ENCODE assay signal across 26 cellular contexts in the genomic region with DNA sequence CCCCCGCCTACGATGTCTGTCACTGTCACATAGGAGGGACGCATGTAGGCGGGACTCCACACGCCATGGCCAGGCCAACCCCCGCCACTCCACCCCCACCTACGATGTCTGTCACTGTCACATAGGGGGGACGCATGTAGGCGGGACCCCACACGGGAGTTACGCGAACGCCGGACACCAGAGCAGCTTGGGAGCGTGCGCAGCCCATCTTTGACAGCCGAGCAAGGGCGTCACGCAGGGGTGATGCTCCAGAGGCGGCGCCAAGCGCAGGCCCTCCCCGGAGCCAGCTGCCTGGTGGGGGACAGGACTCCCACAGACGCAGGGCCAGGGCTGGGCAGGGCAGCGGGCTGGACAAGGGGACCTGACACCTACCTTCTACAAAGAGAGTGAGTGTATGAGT. TPM values are rescaled to one million over a fixed set of nuclear protein-coding genes. Genes with fewer than 3 reads are reported as not detected.
DNase-seq lines count a peak whose midpoint lies in the region; ATAC-seq, FAIRE-seq and TF ChIP-seq lines count a peak whose summit lies in the region.
"Had no signal": no experiment of that assay in that cellular context is flagged by ENCODE, and none has a peak within 500 bp of the region (broad histone marks: within the 10 kb centered on the region; RNA-seq: fewer than 3 reads in every experiment).

No MANE protein-coding gene starts in this region.

- no peaks in the 10 kb centered on the region for H3K27me3 Mint-ChIP-seq in nephron progenitor cell (ENCODE audit: low read depth, poor library complexity)
- H3K27me3 Mint-ChIP-seq in stimulated activated naive B cell treated with anti-CD40 and anti-IgM and Interleukin-4, amounts not matched to agents 10 μg/mL and 1 μg/mL and 100 μg/mL, for 72 hours, result no peaks in the 10 kb centered on the region
- no peaks in the 10 kb centered on the region for H3K27me3 Mint-ChIP-seq in activated CD4-positive, alpha-beta T cell treated with anti-CD3 and anti-CD28 coated beads, Interleukin-2, amount 10 ng/mL, durations not matched to agents 7 days and 5 days

- intact Hi-C loops in OCI-LY7 (cut with micrococcal nuclease; ENCODE audit: unreplicated experiment), result no loop called here
- intact Hi-C loops in K562 (cut with micrococcal nuclease), result no loop called here

- no peak for TF ChIP-seq POLR2A in K562 (conservative IDR thresholded peaks at IDR 0.05)

- H3K27ac Mint-ChIP-seq in nephron progenitor cell, result peak overlapping the region; percentile 90
- peak overlapping the region; percentile 37 for H3K27ac Mint-ChIP-seq in stimulated activated naive B cell treated with anti-CD40 and anti-IgM and Interleukin-4, amounts not matched to agents 10 μg/mL and 1 μg/mL and 100 μg/mL, for 72 hours
- H3K27ac Mint-ChIP-seq in activated CD4-positive, alpha-beta T cell treated with anti-CD3 and anti-CD28 coated beads, Interleukin-2, amount 10 ng/mL, durations not matched to agents 7 days and 5 days, result no peak overlapping the region
- H3K27ac Mint-ChIP-seq: CD8-positive, alpha-beta T cell had no signal

- POLR2A ChIA-PET in OCI-LY7 (lab: Charles Lee) (no interaction called here), K562 (lab: Yijun Ruan, JAX) (no interaction called here)
- POLR2A ChIA-PET in activated CD4-positive, alpha-beta T cell treated with anti-CD3 and anti-CD28 coated beads, Interleukin-2, amount 10 ng/mL, durations not matched to agents 7 days and 5 days (lab: Charles Lee), result no interaction called here

- H3K79me2 ChIP-seq in OCI-LY7 (ENCODE audit: insufficient read depth, low read depth, low read length) (peaks cover 14% of the 10 kb centered on the region; the same call in 1 of the 2 replicates), K562 (ENCODE audit: control insufficient read depth, insufficient read depth, low read length) (peaks cover 73% of the 10 kb centered on the region)

- H3K4me1 Mint-ChIP-seq in nephron progenitor cell, result peaks cover 14% of the 10 kb centered on the region
- H3K4me1 Mint-ChIP-seq in stimulated activated naive B cell treated with anti-CD40 and anti-IgM and Interleukin-4, amounts not matched to agents 10 μg/mL and 1 μg/mL and 100 μg/mL, for 72 hours, result peaks cover 24 to 28% of the 10 kb centered on the region in 2 donors
- peaks cover 9% of the 10 kb centered on the region for H3K4me1 Mint-ChIP-seq in activated CD4-positive, alpha-beta T cell treated with anti-CD3 and anti-CD28 coated beads, Interleukin-2, amount 10 ng/mL, durations not matched to agents 7 days and 5 days

- H3K9ac ChIP-seq in K562 (ENCODE audit: insufficient read depth in 1 of 2, low read depth in 2 of 2, low read length in 2 of 2), result no peak overlapping the region

- no peaks in the 10 kb centered on the region for H3K9me1 ChIP-seq in K562 (ENCODE audit: control insufficient read depth, insufficient read depth, low read length)

- H4K20me1 ChIP-seq in OCI-LY7 (ENCODE audit: insufficient read depth, low read length) (no peaks in the 10 kb centered on the region), K562 (replicated peaks; ENCODE audit: control insufficient read depth, insufficient read depth, low read length) (no peaks in the 10 kb centered on the region)

- H3K27ac ChIP-seq in OCI-LY7 (ENCODE audit: low read depth, low read length, poor library complexity, severe bottlenecking), result no peak overlapping the region
- H3K27ac ChIP-seq in K562 (ENCODE audit: extremely low read depth, low read depth, low read length), result no peak overlapping the region
- H3K27ac ChIP-seq: A549, C4-2B, SJCRH30 had no signal

- no peaks in the 10 kb centered on the region for H3K27me3 ChIP-seq in K562 (ENCODE audit: control insufficient read depth in 2 of 2, insufficient read depth in 2 of 2, low read length in 2 of 2)
- H3K27me3 ChIP-seq: MG63, SJCRH30 had no signal

- TSS peak; percentile 37 for BruUV-seq in OCI-LY7 (replicated peaks; lab: Mats Ljungman, UMichigan)
- BruUV-seq in K562 (replicated peaks; lab: Mats Ljungman, UMichigan), result TSS peak; percentile 31

- CTCF ChIA-PET in OCI-LY7 (lab: Charles Lee; ENCODE audit: unreplicated experiment), result no interaction called here
- CTCF ChIA-PET in K562 (lab: Yijun Ruan, JAX; ENCODE audit: low intra/inter-chr PET ratio), result no interaction called here
- CTCF ChIA-PET in activated CD4-positive, alpha-beta T cell treated with anti-CD3 and anti-CD28 coated beads, Interleukin-2, amount 10 ng/mL, durations not matched to agents 7 days and 5 days (lab: Charles Lee), result no interaction called here

- DNase-seq in OCI-LY7 (ENCODE audit: low spot score), result no peak
- DNase-seq in K562 (ENCODE audit: extremely low read depth in 1 of 4, low spot score in 3 of 4), result no peak
- no peak for DNase-seq in nephron progenitor cell
- DNase-seq in stimulated activated naive B cell treated with anti-CD40 and anti-IgM and Interleukin-4, amounts not matched to agents 10 μg/mL and 1 μg/mL and 100 μg/mL, for 72 hours, result no peak
- no peak for DNase-seq in NAMALWA (ENCODE audit: low spot score)
- no peak for DNase-seq in activated CD4-positive, alpha-beta T cell treated with anti-CD3 and anti-CD28 coated beads, Interleukin-2, amount 10 ng/mL, durations not matched to agents 7 days and 5 days
- DNase-seq: CD8-positive, alpha-beta T cell; DMS79 treated with DMSO at 0.1 percent for 48 hours; GF-D8; KBM-7; MG63; NCI-H1048; NCI-H1417 treated with DMSO at 0.1 percent for 48 hours; NCI-H1694 treated with DMSO at 0.1 percent for 48 hours; NCI-H2081 treated with DMSO at 0.1 percent for 48 hours; NCI-H2171; NCI-H226; NCI-H510A; NCI-H69; SJCRH30 had no signal

- no peak for ATAC-seq in K562
- ATAC-seq in stimulated activated naive B cell treated with anti-CD40 and anti-IgM and Interleukin-4, amounts not matched to agents 10 μg/mL and 1 μg/mL and 100 μg/mL, for 72 hours (replicated peaks), result no peak
- ATAC-seq in HG02759 (IDR thresholded peaks at IDR 0.05; ENCODE audit: unreplicated experiment), result no peak
- ATAC-seq: A549; CD8-positive, alpha-beta T cell; Right ventricle myocardium inferior had no signal

- no peaks in the 10 kb centered on the region for H3K9me3 Mint-ChIP-seq in nephron progenitor cell
- H3K9me3 Mint-ChIP-seq in stimulated activated naive B cell treated with anti-CD40 and anti-IgM and Interleukin-4, amounts not matched to agents 10 μg/mL and 1 μg/mL and 100 μg/mL, for 72 hours, result no peaks in the 10 kb centered on the region
- H3K9me3 Mint-ChIP-seq in activated CD4-positive, alpha-beta T cell treated with anti-CD3 and anti-CD28 coated beads, Interleukin-2, amount 10 ng/mL, durations not matched to agents 7 days and 5 days, result no peaks in the 10 kb centered on the region
- H3K9me3 Mint-ChIP-seq: CD8-positive, alpha-beta T cell had no signal

- WGBS in K562 (ENCODE audit: insufficient coverage, low coverage, missing lambda C conversion rate), result 85% methylated on average over 17 of the region's 25 CpGs

- peaks cover 43% of the 10 kb centered on the region for H3K36me3 ChIP-seq in OCI-LY7 (ENCODE audit: insufficient read depth, low read length)
- peaks cover 68% of the 10 kb centered on the region for H3K36me3 ChIP-seq in K562 (ENCODE audit: control insufficient read depth, insufficient read depth, low read length)

- H3K4me1 ChIP-seq in OCI-LY7 (ENCODE audit: insufficient read depth, low read length, poor library complexity, severe bottlenecking), result no peaks in the 10 kb centered on the region
- peaks cover 0 to 29% of the 10 kb centered on the region in 2 experiments; a peak in 1 of 5 replicates for H3K4me1 ChIP-seq in K562 (replicated peaks in 1 of 2; ENCODE audit: control insufficient read depth in 2 of 2, insufficient read depth in 2 of 2, low read length in 2 of 2)
- H3K4me1 ChIP-seq: A549, SJCRH30 had no signal

- no peaks in the 10 kb centered on the region for H3K9me2 ChIP-seq in OCI-LY7 (ENCODE audit: insufficient read depth, low read length)

- H3K4me3 ChIP-seq in OCI-LY7 (ENCODE audit: low read depth, low read length, poor library complexity, severe bottlenecking) (no peak overlapping the region), K562 (no peak overlapping the region)
- H3K4me3 ChIP-seq: A549, MG63, SJCRH30 had no signal

- TF ChIP-seq EP300 in K562 (IDR thresholded peaks at IDR 0.05; ENCODE audit: low read length), result no peak

- H3K4me2 ChIP-seq in OCI-LY7 (ENCODE audit: low read length), result no peak overlapping the region
- H3K4me2 ChIP-seq in K562 (ENCODE audit: insufficient read depth, low read length), result no peak overlapping the region
- H3K4me2 ChIP-seq: A549 had no signal

- TF ChIP-seq RAD21 in K562 (CRISPR knock-in tag; conservative IDR thresholded peaks at IDR 0.05 in 1 of 2, IDR thresholded peaks at IDR 0.05 in 1 of 2), result no peak

- FAIRE-seq in K562 (lab: Jason Lieb, UNC), result no peak
- FAIRE-seq: A549, GM12892, GM19239 had no signal

- TF ChIP-seq CTCF in OCI-LY7 (conservative IDR thresholded peaks at IDR 0.05; ENCODE audit: low read length), result no peak
- no peak for TF ChIP-seq CTCF in K562 (IDR thresholded peaks at IDR 0.05 in 2 of 3, conservative IDR thresholded peaks at IDR 0.05 in 1 of 3; ENCODE audit: insufficient read depth in 2 of 3, low read depth in 1 of 3, low read length in 3 of 3)
- TF ChIP-seq CTCF in nephron progenitor cell (IDR thresholded peaks at IDR 0.05), result no peak

- no peak overlapping the region for H3K4me3 Mint-ChIP-seq in nephron progenitor cell
- H3K4me3 Mint-ChIP-seq in stimulated activated naive B cell treated with anti-CD40 and anti-IgM and Interleukin-4, amounts not matched to agents 10 μg/mL and 1 μg/mL and 100 μg/mL, for 72 hours, result no peak overlapping the region
- no peak overlapping the region for H3K4me3 Mint-ChIP-seq in activated CD4-positive, alpha-beta T cell treated with anti-CD3 and anti-CD28 coated beads, Interleukin-2, amount 10 ng/mL, durations not matched to agents 7 days and 5 days
- H3K4me3 Mint-ChIP-seq: CD8-positive, alpha-beta T cell had no signal

- no peak overlapping the region for H2AFZ ChIP-seq in OCI-LY7 (ENCODE audit: low read length)
- no peak overlapping the region for H2AFZ ChIP-seq in K562 (ENCODE audit: low read depth, low read length)

- peaks cover 48% of the 10 kb centered on the region for H3K36me3 Mint-ChIP-seq in nephron progenitor cell (ENCODE audit: low read depth)
- H3K36me3 Mint-ChIP-seq in stimulated activated naive B cell treated with anti-CD40 and anti-IgM and Interleukin-4, amounts not matched to agents 10 μg/mL and 1 μg/mL and 100 μg/mL, for 72 hours, result peaks cover 27 to 40% of the 10 kb centered on the region in 2 donors
- H3K36me3 Mint-ChIP-seq in activated CD4-positive, alpha-beta T cell treated with anti-CD3 and anti-CD28 coated beads, Interleukin-2, amount 10 ng/mL, durations not matched to agents 7 days and 5 days (ENCODE audit: low read depth), result peaks cover 5% of the 10 kb centered on the region

- in situ Hi-C loops in K562 (cut with MboI), result no loop called here

- H3K9me3 ChIP-seq in OCI-LY7 (ENCODE audit: low read length) (no peaks in the 10 kb centered on the region), K562 (replicated peaks; ENCODE audit: control insufficient read depth, insufficient read depth, low read depth, low read length) (no peaks in the 10 kb centered on the region; the same call in 1 of the 2 replicates)
- H3K9me3 ChIP-seq: A549, MG63, SJCRH30 had no signal

RNA-seq across cellular contexts. Expression of a gene that starts 20.0 kb away (rescaled TPM):
- total RNA-seq in OCI-LY7 (2014; rRNA removed; shearing (Covaris generic)), result 30.6 and 36.5 TPM in 2 replicates
- total RNA-seq in OCI-LY7 (2022) (31.7 and 35.6 TPM in 2 replicates), K562 (2014; rRNA removed) (77.6 and 84.0 TPM in 2 replicates), K562 (2014; rRNA removed; fragmentation: Illumina TruSeq; extraction: Trizol) (5.3 and 5.7 TPM in 2 replicates), K562 (2015; rRNA removed; fragmentation: Illumina TruSeq; extraction: Trizol) (26.1 and 30.6 TPM in 2 replicates), K562 (2021) (65.9 and 73.8 TPM in 2 replicates)
- 17.6 and 47.4 TPM in 2 replicates for total RNA-seq in K562 (2011; cell fraction: chromatin; rRNA removed; ENCODE audit: low replicate concordance)
- total RNA-seq in K562 (2011; cell fraction: nucleolus; rRNA removed), result 27.8 and 29.1 TPM in 2 replicates
- 19.5 and 20.7 TPM in 2 replicates for total RNA-seq in K562 (2011; cell fraction: nucleoplasm; rRNA removed)
- polyA plus RNA-seq in K562 (2011; rRNA removed) (7.3 and 10.9 TPM in 2 replicates), K562 (2014; fragmentation: Illumina TruSeq; extraction: Trizol) (6.9 and 20.9 TPM in 2 replicates), K562 (2014; fragmentation: Nextera tagmentation; extraction: Ambion mirVana) (under 1 TPM; 0.45 to 0.53 TPM), K562 (2014; rRNA removed) (51.1 and 54.4 TPM in 2 replicates)
- 11.1 and 55.5 TPM in 2 replicates for polyA plus RNA-seq in K562 (2011; cell fraction: cytosol; rRNA removed)
- 10.4 and 17.2 TPM in 2 replicates for polyA plus RNA-seq in K562 (2011; cell fraction: nucleus; rRNA removed)
- polyA plus RNA-seq in K562 (2012), result 35.3 and 37.8 TPM in 2 replicates
- 1.8 and 3.2 TPM in 2 replicates for polyA minus RNA-seq in K562 (2011; rRNA and poly(A)+ RNA removed)
- 20.8 and 30.9 TPM in 2 replicates for polyA minus RNA-seq in K562 (2011; cell fraction: cytosol; rRNA and poly(A)+ RNA removed)
- 6.3 and 6.7 TPM in 2 replicates for polyA minus RNA-seq in K562 (2011; cell fraction: nucleus; rRNA and poly(A)+ RNA removed)
- 10 to 100 TPM; 34.3 to 35.4 TPM for total RNA-seq in activated CD4-positive, alpha-beta T cell treated with anti-CD3 and anti-CD28 coated beads, Interleukin-2, amount 10 ng/mL, durations not matched to agents 7 days and 5 days

RNA-seq across cellular contexts. Expression of a gene that starts 40.0 kb away (rescaled TPM):
- total RNA-seq in OCI-LY7 (2014; rRNA removed; shearing (Covaris generic)), result 22.0 and 41.7 TPM in 2 replicates
- total RNA-seq in OCI-LY7 (2022), result 21.8 and 25.3 TPM in 2 replicates
- 10.3 and 22.0 TPM in 2 replicates for total RNA-seq in K562 (2011; cell fraction: chromatin; rRNA removed; ENCODE audit: low replicate concordance)
- total RNA-seq in K562 (2011; cell fraction: nucleolus; rRNA removed), result 14.7 and 18.6 TPM in 2 replicates
- 13.4 and 17.9 TPM in 2 replicates for total RNA-seq in K562 (2011; cell fraction: nucleoplasm; rRNA removed)
- 20.0 and 20.8 TPM in 2 replicates for total RNA-seq in K562 (2014; rRNA removed)
- total RNA-seq in K562 (2014; rRNA removed; fragmentation: Illumina TruSeq; extraction: Trizol), result 2.0 and 2.8 TPM in 2 replicates
- 6.9 and 7.0 TPM in 2 replicates for total RNA-seq in K562 (2015; rRNA removed; fragmentation: Illumina TruSeq; extraction: Trizol)
- total RNA-seq in K562 (2021), result 38.8 and 40.0 TPM in 2 replicates
- polyA plus RNA-seq in K562 (2011; rRNA removed), result 6.1 and 7.4 TPM in 2 replicates
- polyA plus RNA-seq in K562 (2011; cell fraction: cytosol; rRNA removed), result 14.2 and 42.2 TPM in 2 replicates
- polyA plus RNA-seq in K562 (2011; cell fraction: nucleus; rRNA removed), result 10.7 and 21.0 TPM in 2 replicates
- 17.4 and 18.2 TPM in 2 replicates for polyA plus RNA-seq in K562 (2012)
- 7.7 and 10.6 TPM in 2 replicates for polyA plus RNA-seq in K562 (2014; fragmentation: Illumina TruSeq; extraction: Trizol)
- under 1 TPM; 0.39 to 0.49 TPM for polyA plus RNA-seq in K562 (2014; fragmentation: Nextera tagmentation; extraction: Ambion mirVana)
- polyA plus RNA-seq in K562 (2014; rRNA removed), result 24.3 and 28.4 TPM in 2 replicates
- polyA minus RNA-seq in K562 (2011; rRNA and poly(A)+ RNA removed), result 2.2 and 4.2 TPM in 2 replicates
- polyA minus RNA-seq in K562 (2011; cell fraction: cytosol; rRNA and poly(A)+ RNA removed), result 8.6 and 9.5 TPM in 2 replicates
- polyA minus RNA-seq in K562 (2011; cell fraction: nucleus; rRNA and poly(A)+ RNA removed), result 2.8 and 3.4 TPM in 2 replicates
- 10 to 100 TPM; 26.5 to 34.6 TPM for total RNA-seq in activated CD4-positive, alpha-beta T cell treated with anti-CD3 and anti-CD28 coated beads, Interleukin-2, amount 10 ng/mL, durations not matched to agents 7 days and 5 days
